8 cellular contexts compared by ENCODE assay signal in genomic region chr9:2859776-2860379, GRCh38. TPM values are rescaled to one million over a fixed set of nuclear protein-coding genes. Genes with fewer than 3 reads are reported as not detected.
A peak's percentile ranks its signal among the peaks of the same experiment; 100 is the strongest.
DNase-seq lines count a peak whose midpoint lies in the region; ATAC-seq, FAIRE-seq and TF ChIP-seq lines count a peak whose summit lies in the region.

No MANE protein-coding gene starts in this region.

- H3K4me1 Mint-ChIP-seq in activated T-helper 2 cell treated with anti-CD3 and anti-CD28 coated beads, Interferon-gamma antibody, Interleukin-2, Interleukin-4, amounts not matched to agents 10 μg/mL and 5 μg/mL and 100 μg/mL, durations not matched to agents 14 hours and 24 hours and 36 hours (ENCODE audit: low read depth): peaks cover 15% of the 10 kb centered on the region

- TF ChIP-seq POLR2A in A549 (IDR thresholded peaks at IDR 0.05; ENCODE audit: low read length) (no peak), prostate gland (IDR thresholded peaks at IDR 0.05) (no peak)

- H2AFZ ChIP-seq in OCI-LY1 (ENCODE audit: low read length): no peak overlapping the region

- POLR2A ChIA-PET in A549 (lab: Yijun Ruan, JAX): no interaction called here

- no peaks in the 10 kb centered on the region for H3K9me2 ChIP-seq in OCI-LY1 (ENCODE audit: low read depth, low read length)

- no peaks in the 10 kb centered on the region for H3K9me3 Mint-ChIP-seq in activated T-helper 2 cell treated with anti-CD3 and anti-CD28 coated beads, Interferon-gamma antibody, Interleukin-2, Interleukin-4, amounts not matched to agents 10 μg/mL and 5 μg/mL and 100 μg/mL, durations not matched to agents 14 hours and 24 hours and 36 hours

- no peaks in the 10 kb centered on the region for H4K20me1 ChIP-seq in OCI-LY1 (ENCODE audit: insufficient read depth, low read length)

- no peak overlapping the region for H3K9ac ChIP-seq in OCI-LY1 (ENCODE audit: low read length)

- 15% methylated on average over 6 of the region's 6 CpGs for WGBS in A549 (ENCODE audit: missing lambda C conversion rate)
- WGBS in prostate gland: 14% methylated on average over 6 of the region's 6 CpGs

- no peak overlapping the region for H3K27ac ChIP-seq in A549
- no peak overlapping the region for H3K27ac ChIP-seq in OCI-LY1 (ENCODE audit: low read depth, low read length, poor library complexity, severe bottlenecking)
- H3K27ac ChIP-seq in prostate gland: no peak overlapping the region

- TF ChIP-seq EP300 in A549 (IDR thresholded peaks at IDR 0.05): no peak

- CTCF ChIA-PET in A549 (lab: Yijun Ruan, JAX): interaction anchor here (0.6 to 5.2 kb wide), 12 partner anchors 8 to 1836 kb away, joined by 3 to 63 read pairs (median 4); partner anchors contain the start of gene PUM3

- H3K27me3 Mint-ChIP-seq in activated T-helper 2 cell treated with anti-CD3 and anti-CD28 coated beads, Interferon-gamma antibody, Interleukin-2, Interleukin-4, amounts not matched to agents 10 μg/mL and 5 μg/mL and 100 μg/mL, durations not matched to agents 14 hours and 24 hours and 36 hours (ENCODE audit: low read depth): peaks cover 24% of the 10 kb centered on the region

- H3K27me3 ChIP-seq in OCI-LY1 (ENCODE audit: insufficient read depth, low read length): no peaks in the 10 kb centered on the region
- H3K27me3 ChIP-seq in prostate gland (replicated peaks; ENCODE audit: insufficient read depth): no peaks in the 10 kb centered on the region

- H3K4me2 ChIP-seq in A549 (no peak overlapping the region), OCI-LY1 (ENCODE audit: low read length) (no peak overlapping the region)

- no peaks in the 10 kb centered on the region for H3K36me3 Mint-ChIP-seq in activated T-helper 2 cell treated with anti-CD3 and anti-CD28 coated beads, Interferon-gamma antibody, Interleukin-2, Interleukin-4, amounts not matched to agents 10 μg/mL and 5 μg/mL and 100 μg/mL, durations not matched to agents 14 hours and 24 hours and 36 hours (ENCODE audit: low read depth)

- intact Hi-C loops in activated T-helper 2 cell treated with anti-CD3 and anti-CD28 coated beads, Interferon-gamma antibody, Interleukin-2, Interleukin-4, amounts not matched to agents 10 μg/mL and 5 μg/mL and 100 μg/mL, durations not matched to agents 14 hours and 24 hours and 36 hours (cut with micrococcal nuclease): loop anchor here (5.0 to 10.0 kb wide), 3 partner anchors 582 to 1517 kb away; partner anchors contain the start of gene GLIS3
- intact Hi-C loops in prostate gland (cut with DNase I): loop anchor here (10.0 kb wide), 2 partner anchors 335 to 1515 kb away; no protein-coding TSS in a partner anchor

- peak; percentile 50 to 62; a peak in 4 of 5 replicates for TF ChIP-seq RAD21 in A549 (conservative IDR thresholded peaks at IDR 0.05 in 1 of 2, IDR thresholded peaks at IDR 0.05 in 1 of 2)

- no peak overlapping the region for H3K4me3 Mint-ChIP-seq in activated T-helper 2 cell treated with anti-CD3 and anti-CD28 coated beads, Interferon-gamma antibody, Interleukin-2, Interleukin-4, amounts not matched to agents 10 μg/mL and 5 μg/mL and 100 μg/mL, durations not matched to agents 14 hours and 24 hours and 36 hours (ENCODE audit: low read depth)

- DNase-seq in A549 (ENCODE audit: low read depth in 1 of 2, low spot score in 1 of 2) (peak; percentile 61 to 73), glomerular visceral epithelial cell (ENCODE audit: extremely low spot score) (peak; percentile 56), prostate gland (ENCODE audit: low spot score) (peak; percentile 30), NCI-H2029 (lab: John Stamatoyannopoulos, UW) (no peak)
- DNase-seq in Jurkat, Clone E6-1 (ENCODE audit: low read depth, low spot score): peak; percentile 35
- DNase-seq in activated T-helper 2 cell treated with anti-CD3 and anti-CD28 coated beads, Interferon-gamma antibody, Interleukin-2, Interleukin-4, amounts not matched to agents 10 μg/mL and 5 μg/mL and 100 μg/mL, durations not matched to agents 14 hours and 24 hours and 36 hours (ENCODE audit: low spot score): peak; percentile 21

- no peaks in the 10 kb centered on the region for H3K79me2 ChIP-seq in OCI-LY1 (ENCODE audit: insufficient read depth, low read length)

- H3K4me1 ChIP-seq in A549: no peaks in the 10 kb centered on the region
- no peaks in the 10 kb centered on the region for H3K4me1 ChIP-seq in OCI-LY1 (ENCODE audit: insufficient read depth, low read length, severe bottlenecking)
- no peaks in the 10 kb centered on the region for H3K4me1 ChIP-seq in prostate gland (replicated peaks)

- H3K36me3 ChIP-seq in OCI-LY1 (ENCODE audit: insufficient read depth, low read length) (no peaks in the 10 kb centered on the region), prostate gland (no peaks in the 10 kb centered on the region)

- peak; percentile 79 for FAIRE-seq in A549 (lab: Jason Lieb, UNC)

- H3K9me3 ChIP-seq in A549 (no peaks in the 10 kb centered on the region), OCI-LY1 (ENCODE audit: low read length) (no peaks in the 10 kb centered on the region), prostate gland (no peaks in the 10 kb centered on the region)

- H3K4me3 ChIP-seq in A549 (no peak overlapping the region), OCI-LY1 (ENCODE audit: low read depth, low read length, poor library complexity, severe bottlenecking) (no peak overlapping the region), prostate gland (no peak overlapping the region)
- no peak overlapping the region for H3K4me3 ChIP-seq in Jurkat, Clone E6-1 (ENCODE audit: low read length)

- peak; percentile 83 to 90; a peak in 5 of 6 replicates for ATAC-seq in A549
- peak; percentile 55 for ATAC-seq in GM18502 (IDR thresholded peaks at IDR 0.05; ENCODE audit: poor library complexity, unreplicated experiment)

- peak; percentile 79 for TF ChIP-seq CTCF in A549 (IDR thresholded peaks at IDR 0.05)
- TF ChIP-seq CTCF in OCI-LY1 (IDR thresholded peaks at IDR 0.05; ENCODE audit: low read length): peak; percentile 85
- peak in 3 of 4 experiments; percentile 18 to 43 (median 30) for TF ChIP-seq CTCF in prostate gland (IDR thresholded peaks at IDR 0.05)

- H3F3A ChIP-seq in OCI-LY1 (ENCODE audit: insufficient read depth, low read length): no peaks in the 10 kb centered on the region

- H3K27ac Mint-ChIP-seq in activated T-helper 2 cell treated with anti-CD3 and anti-CD28 coated beads, Interferon-gamma antibody, Interleukin-2, Interleukin-4, amounts not matched to agents 10 μg/mL and 5 μg/mL and 100 μg/mL, durations not matched to agents 14 hours and 24 hours and 36 hours: no peak overlapping the region

TF ChIP-seq in A549, 52 proteins besides CTCF, POLR2A, EP300 and RAD21:
- TF ChIP-seq SMC3 (IDR thresholded peaks at IDR 0.05) (peak; percentile 27; the same call in 2 of the 3 replicates), SREBF2 (IDR thresholded peaks at IDR 0.05) (no peak), ZC3H11A (IDR thresholded peaks at IDR 0.05) (no peak)

RNA-seq across cellular contexts. Expression of gene PUM3, which starts 16.0 kb away (rescaled TPM):
- polyA plus RNA-seq in A549 (2011; rRNA removed) (62.2 and 94.8 TPM in 2 replicates), A549 (2017; fragmentation: RNase III; extraction: RNeasy Plus Mini Kit Qiagen cat#74134 plus additional on column Dnase treatment) (71.2 to 81.2 TPM (median 78.0 TPM) in 3 replicates)
- polyA plus RNA-seq in A549 (2012; cell fraction: cytosol; rRNA removed): 31.3 and 35.5 TPM in 2 replicates
- polyA plus RNA-seq in A549 (2012; cell fraction: nucleus; rRNA removed): 24.8 and 38.6 TPM in 2 replicates
- polyA minus RNA-seq in A549 (2011; rRNA and poly(A)+ RNA removed): 42.9 and 56.2 TPM in 2 replicates
- polyA plus RNA-seq in Jurkat, Clone E6-1 (2012; ENCODE audit: insufficient read depth, insufficient read length): 61.4 TPM
- 123 and 128 TPM in 2 replicates for total RNA-seq in activated T-helper 2 cell treated with anti-CD3 and anti-CD28 coated beads, Interferon-gamma antibody, Interleukin-2, Interleukin-4, amounts not matched to agents 10 μg/mL and 5 μg/mL and 100 μg/mL, durations not matched to agents 14 hours and 24 hours and 36 hours
- total RNA-seq in prostate gland: 10 to 100 TPM; 24.2 to 31.2 TPM

Comparison
In these comparisons a context has a peak if more than half of its experiments do, and no peak if none do; other contexts are left out.
1. CTCF ChIP-seq: peak in every context shown above with its lines; median percentile 85 in OCI-LY1; 79 in A549; 30 in prostate gland.